10 cellular contexts compared by ENCODE assay signal in genomic region chr18:77066689-77067088, GRCh38.
DNase-seq lines count a peak whose midpoint lies in the region; TF ChIP-seq lines count a peak whose summit lies in the region.
"Had no signal": no experiment of that assay in that cellular context is flagged by ENCODE, and none has a peak within 500 bp of the region (broad histone marks: within the 10 kb centered on the region; RNA-seq: fewer than 3 reads in every experiment).

No MANE protein-coding gene starts in this region.

- peak overlapping the region; percentile 73 for H3K4me3 Mint-ChIP-seq in activated naive CD8-positive, alpha-beta T cell

- peak overlapping the region; percentile 95 for H3K27ac Mint-ChIP-seq in activated naive CD8-positive, alpha-beta T cell

- H3K27ac ChIP-seq in mesodermal cell (ENCODE audit: low read depth, low read length, severe bottlenecking) (peak overlapping the region; percentile 94), temporal lobe (ENCODE audit: low read depth, low read length) (peak overlapping the region; percentile 79), prostate gland (no peak overlapping the region)

- H3K9me3 ChIP-seq in mesodermal cell (ENCODE audit: control insufficient read depth, low read length): no peaks in the 10 kb centered on the region
- no peaks in the 10 kb centered on the region for H3K9me3 ChIP-seq in prostate gland
- H3K9me3 ChIP-seq: thyroid gland had no signal

- peaks cover 99% of the 10 kb centered on the region for H3K4me1 Mint-ChIP-seq in activated naive CD8-positive, alpha-beta T cell (ENCODE audit: low read depth)

- H3K4me3 ChIP-seq in mesodermal cell (ENCODE audit: extremely low read depth, insufficient read depth, low read length, poor library complexity, severe bottlenecking): no peak overlapping the region
- no peak overlapping the region for H3K4me3 ChIP-seq in prostate gland
- H3K4me3 ChIP-seq: thyroid gland had no signal

- no peaks in the 10 kb centered on the region for H3K9me3 Mint-ChIP-seq in activated naive CD8-positive, alpha-beta T cell (ENCODE audit: low read depth)

- H3K27me3 Mint-ChIP-seq in activated naive CD8-positive, alpha-beta T cell: no peaks in the 10 kb centered on the region

- no peak for TF ChIP-seq CTCF in prostate gland (IDR thresholded peaks at IDR 0.05)

- intact Hi-C loops in prostate gland (cut with DNase I): loop anchor here (5.0 kb wide), 1 partner anchor 146 kb away; no protein-coding TSS in a partner anchor

- DNase-seq in activated CD8-positive, alpha-beta memory T cell treated with anti-CD3 and anti-CD28 coated beads, Interleukin-2, amount 50 U/mL, for 48 hours: peak; percentile 51
- DNase-seq in activated CD8-positive, alpha-beta memory T cell treated with anti-CD3 and anti-CD28 coated beads for 24 hours: no peak
- DNase-seq in HCEC 1CT (no peak), prostate gland (ENCODE audit: low spot score) (no peak), NCI-H1105 (lab: John Stamatoyannopoulos, UW) (no peak)
- DNase-seq: effector CD4-positive, alpha-beta T cell; thyroid gland had no signal

- WGBS in mesodermal cell (ENCODE audit: insufficient coverage in 2 of 2), 2 experiments: 67 to 92% methylated on average over 5 to 9 of the region's 9 CpGs
- WGBS in prostate gland: 90% methylated on average over 9 of the region's 9 CpGs

- H3K36me3 Mint-ChIP-seq in activated naive CD8-positive, alpha-beta T cell: peaks cover 31% of the 10 kb centered on the region

- no peaks in the 10 kb centered on the region for H3K36me3 ChIP-seq in mesodermal cell (ENCODE audit: control insufficient read depth, insufficient read depth, low read length)
- H3K36me3 ChIP-seq in prostate gland: no peaks in the 10 kb centered on the region
- H3K36me3 ChIP-seq: thyroid gland had no signal

- peaks cover 50% of the 10 kb centered on the region for H3K4me1 ChIP-seq in mesodermal cell (ENCODE audit: control insufficient read depth, insufficient read depth, low read length, poor library complexity, severe bottlenecking)
- no peaks in the 10 kb centered on the region for H3K4me1 ChIP-seq in prostate gland (replicated peaks)

- no peak for TF ChIP-seq POLR2A in prostate gland (IDR thresholded peaks at IDR 0.05)

- no peaks in the 10 kb centered on the region for H3K27me3 ChIP-seq in prostate gland (replicated peaks; ENCODE audit: insufficient read depth)
- H3K27me3 ChIP-seq: thyroid gland had no signal

Comparison
In these comparisons a context has a peak if more than half of its experiments do, and no peak if none do; other contexts are left out.
1. H3K27ac ChIP-seq: peak in mesodermal cell (single experiment) and temporal lobe (single experiment); none in prostate gland (0 of 2).